Comparison of ENCODE assay signal across 8 cellular contexts in genomic region chr6:26045046-26045938, GRCh38. TPM values are rescaled to one million over a fixed set of nuclear protein-coding genes. Genes with fewer than 3 reads are reported as not detected.
A peak's percentile ranks its signal among the peaks of the same experiment; 100 is the strongest.
DNase-seq lines count a peak whose midpoint lies in the region; ATAC-seq and TF ChIP-seq lines count a peak whose summit lies in the region.

No MANE protein-coding gene starts in this region.

- no peaks in the 10 kb centered on the region for H3K79me2 ChIP-seq in OCI-LY1 (ENCODE audit: insufficient read depth, low read length)

- H3K27ac ChIP-seq in OCI-LY1 (ENCODE audit: low read depth, low read length, poor library complexity, severe bottlenecking) (peak overlapping the region; percentile 99), upper lobe of right lung (peak overlapping the region; percentile 90)

- peak overlapping the region; percentile 89 for H3K4me3 Mint-ChIP-seq in activated T-helper 17 cell treated with anti-CD3 and anti-CD28 coated beads, Interleukin-2, amount 50 U/mL, for 72 hours

- DNase-seq in AG08396 (ENCODE audit: low spot score) (peak; percentile 85), fibroblast of mammary gland (ENCODE audit: low read depth) (peak; percentile 95), upper lobe of right lung (peak; percentile 71)

- H3K4me2 ChIP-seq in OCI-LY1 (ENCODE audit: low read length) = peak overlapping the region; percentile 85

- no peaks in the 10 kb centered on the region for H3K9me3 ChIP-seq in OCI-LY1 (ENCODE audit: low read length)
- no peaks in the 10 kb centered on the region for H3K9me3 ChIP-seq in neuron (ENCODE audit: low read length)
- H3K9me3 ChIP-seq in upper lobe of right lung = no peaks in the 10 kb centered on the region

- peaks cover 7% of the 10 kb centered on the region for H3K4me1 Mint-ChIP-seq in activated T-helper 17 cell treated with anti-CD3 and anti-CD28 coated beads, Interleukin-2, amount 50 U/mL, for 72 hours

- H3K9me3 Mint-ChIP-seq in activated T-helper 17 cell treated with anti-CD3 and anti-CD28 coated beads, Interleukin-2, amount 50 U/mL, for 72 hours = no peaks in the 10 kb centered on the region

- H4K20me1 ChIP-seq in OCI-LY1 (ENCODE audit: insufficient read depth, low read length) = no peaks in the 10 kb centered on the region

- peak; percentile 100 for TF ChIP-seq POLR2A in GM18951 (IDR thresholded peaks at IDR 0.05; ENCODE audit: extremely low read depth, insufficient read depth, insufficient read length)

- no peaks in the 10 kb centered on the region for H3K27me3 ChIP-seq in OCI-LY1 (ENCODE audit: insufficient read depth, low read length)
- no peaks in the 10 kb centered on the region for H3K27me3 ChIP-seq in neuron (ENCODE audit: insufficient read depth, low read length)
- no peaks in the 10 kb centered on the region for H3K27me3 ChIP-seq in upper lobe of right lung

- H3K4me3 ChIP-seq in OCI-LY1 (ENCODE audit: low read depth, low read length, poor library complexity, severe bottlenecking) = peak overlapping the region; percentile 59
- peak overlapping the region; percentile 58 for H3K4me3 ChIP-seq in fibroblast of mammary gland (ENCODE audit: control insufficient read depth, low read depth, low read length)
- H3K4me3 ChIP-seq in neuron (ENCODE audit: low read length) = peak overlapping the region; percentile 48
- H3K4me3 ChIP-seq in upper lobe of right lung = peak overlapping the region; percentile 57

- H3K27me3 Mint-ChIP-seq in activated T-helper 17 cell treated with anti-CD3 and anti-CD28 coated beads, Interleukin-2, amount 50 U/mL, for 72 hours = no peaks in the 10 kb centered on the region

- H3K9me2 ChIP-seq in OCI-LY1 (ENCODE audit: low read depth, low read length) = no peaks in the 10 kb centered on the region

- ATAC-seq in HG03196 (IDR thresholded peaks at IDR 0.05; ENCODE audit: unreplicated experiment) = peak; percentile 52
- ATAC-seq in activated T-helper 17 cell treated with anti-CD3 and anti-CD28 coated beads, Interleukin-2, amount 50 U/mL, for 72 hours (replicated peaks) = peak; percentile 65
- peak; percentile 83 for ATAC-seq in upper lobe of right lung

- H3K4me1 ChIP-seq in OCI-LY1 (ENCODE audit: insufficient read depth, low read length, severe bottlenecking) (peaks cover 62% of the 10 kb centered on the region), neuron (ENCODE audit: insufficient read depth, low read length) (no peaks in the 10 kb centered on the region), upper lobe of right lung (peaks cover 9% of the 10 kb centered on the region)

- peaks cover 14% of the 10 kb centered on the region for H3F3A ChIP-seq in OCI-LY1 (ENCODE audit: insufficient read depth, low read length)

- intact Hi-C loops in upper lobe of right lung (cut with DNase I) = no loop called here

- H3K36me3 ChIP-seq in OCI-LY1 (ENCODE audit: insufficient read depth, low read length) (no peaks in the 10 kb centered on the region), neuron (ENCODE audit: insufficient read depth, low read length) (no peaks in the 10 kb centered on the region), upper lobe of right lung (no peaks in the 10 kb centered on the region)

- in situ Hi-C loops in GM18951 (cut with MboI; ENCODE audit: low sequenced_read_pairs, unreplicated experiment) = loop anchor here (25.0 kb wide), 1 partner anchor 1092 kb away; a partner anchor contains a TSS

- H3K36me3 Mint-ChIP-seq in activated T-helper 17 cell treated with anti-CD3 and anti-CD28 coated beads, Interleukin-2, amount 50 U/mL, for 72 hours (ENCODE audit: low read depth) = peaks cover 18% of the 10 kb centered on the region

- no peak overlapping the region for H2AFZ ChIP-seq in OCI-LY1 (ENCODE audit: low read length)
- no peak overlapping the region for H2AFZ ChIP-seq in neuron (ENCODE audit: low read depth, low read length)

- H3K27ac Mint-ChIP-seq in activated T-helper 17 cell treated with anti-CD3 and anti-CD28 coated beads, Interleukin-2, amount 50 U/mL, for 72 hours = peak overlapping the region; percentile 98

- H3K9ac ChIP-seq in OCI-LY1 (ENCODE audit: low read length) = peak overlapping the region; percentile 87

- TF ChIP-seq CTCF in OCI-LY1 (IDR thresholded peaks at IDR 0.05; ENCODE audit: low read length) (0 out of 2 replicates have a peak, but pooled peaks have one; percentile 25), fibroblast of mammary gland (conservative IDR thresholded peaks at IDR 0.05; ENCODE audit: control insufficient read depth, insufficient read depth, low read depth, low read length) (no peak), upper lobe of right lung (IDR thresholded peaks at IDR 0.05) (no peak)

RNA-seq across cellular contexts. Expression of gene HFE, which starts 41.9 kb away (rescaled TPM):
- total RNA-seq in activated T-helper 17 cell treated with anti-CD3 and anti-CD28 coated beads, Interleukin-2, amount 50 U/mL, for 72 hours = 1 to 10 TPM; 1.7 to 2.1 TPM
- 9.2 TPM for total RNA-seq in upper lobe of right lung

Comparison
In these comparisons a context has a peak if more than half of its experiments do, and no peak if none do; other contexts are left out.
1. Peak in every context shown above with its lines: DNase-seq, ATAC-seq, H3K4me3 ChIP-seq and H3K27ac ChIP-seq.